7 cellular contexts compared by ENCODE assay signal in the genomic region with DNA sequence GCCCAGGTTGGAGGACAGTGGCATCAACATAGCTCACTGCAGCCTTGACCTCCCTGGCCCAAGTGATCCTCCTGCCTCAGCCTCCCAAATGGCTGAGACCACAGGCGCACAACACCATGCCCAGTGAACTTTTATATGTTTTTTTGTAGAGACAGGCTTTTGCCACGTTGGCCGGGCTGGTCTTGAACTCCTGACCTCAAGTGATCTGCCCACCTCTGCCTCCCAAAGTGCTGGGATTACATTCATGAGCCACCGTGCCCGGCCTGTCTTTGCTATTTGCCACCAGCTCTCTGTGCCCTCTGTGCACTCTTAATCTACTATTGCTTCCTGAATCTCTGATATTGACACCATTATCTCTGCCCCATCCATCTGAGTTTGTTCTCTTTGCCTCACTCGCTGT. TPM values are rescaled to one million over a fixed set of nuclear protein-coding genes. Genes with fewer than 3 reads are reported as not detected.
"Had no signal": no experiment of that assay in that cellular context is flagged by ENCODE, and none has a peak within 500 bp of the region (broad histone marks: within the 10 kb centered on the region; RNA-seq: fewer than 3 reads in every experiment).

No MANE protein-coding gene starts in this region.

- FAIRE-seq: HepG2, HTR-8/SVneo had no signal

- DNase-seq: IMR-90, KG1 had no signal

- H3K27ac Mint-ChIP-seq: IgD-negative memory B cell had no signal

- H3K27ac ChIP-seq: HL-60 had no signal

- H3K4me3 Mint-ChIP-seq: IgD-negative memory B cell had no signal

- ATAC-seq: HepG2 had no signal

RNA-seq across cellular contexts. Expression of gene LRRC4B, which starts 34.3 kb away (rescaled TPM):
- total RNA-seq: HepG2, HT-29, IMR-90 had no signal
- polyA plus RNA-seq: HepG2, IgD-negative memory B cell had no signal

RNA-seq across cellular contexts. Expression of gene SYT3, which starts 37.2 kb away (rescaled TPM):
- total RNA-seq: HepG2, HT-29, IMR-90 had no signal
- polyA plus RNA-seq: HepG2, IgD-negative memory B cell had no signal

RNA-seq across cellular contexts. Expression of gene C19orf81, which starts 46.7 kb away (rescaled TPM):
- total RNA-seq: HepG2, HT-29, IMR-90 had no signal
- polyA plus RNA-seq: HepG2 had no signal
